In genomic region chr18:24426398-24427294, GRCh38 we compare ENCODE assay signal across 1 cellular context.
A peak's percentile ranks its signal among the peaks of the same experiment; 100 is the strongest.
TF ChIP-seq lines count a peak whose summit lies in the region.

IMPACT (plus strand) TSS chr18:24426670; CDS start chr18:24426757, 87 bp downstream.

TF ChIP-seq in HCT116, 20 proteins besides CTCF, POLR2A, EP300 and RAD21 (continued from another document):
- TF ChIP-seq MAX (IDR thresholded peaks at IDR 0.05) (peak; percentile 92), YY1 (IDR thresholded peaks at IDR 0.05; ENCODE audit: extremely low read depth, insufficient replicate concordance, low read depth, low read length) (peak; percentile 72), ATF3 (IDR thresholded peaks at IDR 0.05) (no peak), CEBPB (IDR thresholded peaks at IDR 0.05; ENCODE audit: low read depth) (no peak), EZH2 (IDR thresholded peaks at IDR 0.05) (no peak), SP1 (IDR thresholded peaks at IDR 0.05; ENCODE audit: low read depth) (peak; percentile 9; the same call in 1 of the 2 replicates), ZFX (IDR thresholded peaks at IDR 0.05) (peak; percentile 94), SIN3A (IDR thresholded peaks at IDR 0.05; ENCODE audit: low read depth) (peak; percentile 71), EGR1 (IDR thresholded peaks at IDR 0.05; ENCODE audit: low read depth) (peak; percentile 82)
